In the genomic region with DNA sequence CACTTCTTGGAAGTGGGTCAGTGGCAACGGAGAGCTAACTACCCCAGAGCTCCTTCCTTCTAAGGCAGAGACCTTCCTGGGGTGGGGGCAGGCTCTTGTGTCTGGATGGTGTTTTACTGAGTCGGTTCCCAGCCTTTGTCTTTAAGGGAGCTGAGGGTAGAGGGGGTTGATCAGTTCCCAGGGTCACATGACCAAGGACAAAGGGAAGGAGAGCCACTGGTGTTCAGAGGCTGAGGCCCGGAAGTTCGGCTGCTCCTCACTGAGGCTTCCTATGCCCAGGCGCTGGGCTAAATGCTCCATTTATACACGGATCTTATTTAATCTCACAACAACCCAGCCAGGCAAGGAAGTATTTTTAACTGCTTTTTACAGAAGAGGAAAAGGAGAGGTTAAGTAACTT, we compare ENCODE assay signal across 8 cellular contexts. TPM values are rescaled to one million over a fixed set of nuclear protein-coding genes. Genes with fewer than 3 reads are reported as not detected.
DNase-seq lines count a peak whose midpoint lies in the region; ATAC-seq and TF ChIP-seq lines count a peak whose summit lies in the region.

No MANE protein-coding gene starts in this region.

- H3K9me2 ChIP-seq in MM.1S (replicated peaks; ENCODE audit: insufficient read depth, low read length), result no peaks in the 10 kb centered on the region

- peaks cover 22% of the 10 kb centered on the region for H3K36me3 Mint-ChIP-seq in neural progenitor cell

- H4K20me1 ChIP-seq in BLaER1, result no peaks in the 10 kb centered on the region
- H4K20me1 ChIP-seq in neural progenitor cell (ENCODE audit: low read depth), result no peaks in the 10 kb centered on the region
- no peaks in the 10 kb centered on the region for H4K20me1 ChIP-seq in MM.1S (ENCODE audit: insufficient read depth, low read length)

- no peaks in the 10 kb centered on the region for H3K9me3 Mint-ChIP-seq in neural progenitor cell

- TF ChIP-seq CTCF in neural progenitor cell (IDR thresholded peaks at IDR 0.05) (no peak), MM.1S (IDR thresholded peaks at IDR 0.05; ENCODE audit: low read length) (no peak)

- H3K4me3 ChIP-seq in BLaER1 (peak overlapping the region; percentile 73), neural progenitor cell (peak overlapping the region; percentile 56), MM.1S (ENCODE audit: low read length) (no peak overlapping the region)

- peaks cover 33% of the 10 kb centered on the region for H3K4me1 ChIP-seq in BLaER1
- H3K4me1 ChIP-seq in neural progenitor cell, result peaks cover 28% of the 10 kb centered on the region
- H3K4me1 ChIP-seq in MM.1S (ENCODE audit: low read length), result no peaks in the 10 kb centered on the region

- H3K36me3 ChIP-seq in BLaER1, result no peaks in the 10 kb centered on the region
- H3K36me3 ChIP-seq in neural progenitor cell, result no peaks in the 10 kb centered on the region
- H3K36me3 ChIP-seq in MM.1S (replicated peaks; ENCODE audit: insufficient read depth, low read length), result no peaks in the 10 kb centered on the region

- H3K4me1 Mint-ChIP-seq in neural progenitor cell, result peaks cover 48% of the 10 kb centered on the region

- H3K27ac ChIP-seq in BLaER1 (peak overlapping the region; percentile 87), neural progenitor cell (no peak overlapping the region), MM.1S (ENCODE audit: low read length) (no peak overlapping the region)

- H3K27me3 ChIP-seq in BLaER1, result peaks cover 22% of the 10 kb centered on the region; the same call in 1 of the 2 replicates
- peaks cover 53% of the 10 kb centered on the region for H3K27me3 ChIP-seq in neural progenitor cell
- H3K27me3 ChIP-seq in MM.1S (replicated peaks; ENCODE audit: insufficient read depth, low read length), result peaks cover 93% of the 10 kb centered on the region

- H3K9me3 ChIP-seq in BLaER1, result no peaks in the 10 kb centered on the region
- no peaks in the 10 kb centered on the region for H3K9me3 ChIP-seq in neural progenitor cell (ENCODE audit: low read depth)
- H3K9me3 ChIP-seq in MM.1S (replicated peaks; ENCODE audit: insufficient read depth, low read length), result no peaks in the 10 kb centered on the region

- no peak for ATAC-seq in HG03108 (IDR thresholded peaks at IDR 0.05; ENCODE audit: unreplicated experiment)

- H3F3A ChIP-seq in neural progenitor cell (ENCODE audit: low read depth) (peaks cover 28% of the 10 kb centered on the region), MM.1S (ENCODE audit: insufficient read depth, low read length) (no peaks in the 10 kb centered on the region)

- peak overlapping the region; percentile 85 for H3K27ac Mint-ChIP-seq in neural progenitor cell

- peaks cover 10% of the 10 kb centered on the region for H3K27me3 Mint-ChIP-seq in neural progenitor cell (ENCODE audit: insufficient read depth, low read depth)

- H2AFZ ChIP-seq in neural progenitor cell (replicated peaks), result peak overlapping the region; percentile 45
- no peak overlapping the region for H2AFZ ChIP-seq in MM.1S (ENCODE audit: low read length)

- H3K9ac ChIP-seq in BLaER1, result peak overlapping the region; percentile 88
- H3K9ac ChIP-seq in neural progenitor cell, result no peak overlapping the region
- H3K9ac ChIP-seq in MM.1S (ENCODE audit: low read length), result no peak overlapping the region

- H3K79me2 ChIP-seq in neural progenitor cell (ENCODE audit: low read depth) (no peaks in the 10 kb centered on the region), MM.1S (ENCODE audit: low read length) (no peaks in the 10 kb centered on the region)

- H3K4me3 Mint-ChIP-seq in neural progenitor cell, result peak overlapping the region; percentile 85

- peak; percentile 41 for DNase-seq in SHP77 treated with DMSO at 0.1 percent for 48 hours (lab: John Stamatoyannopoulos, UW)
- peak; percentile 73 for DNase-seq in globus pallidus (ENCODE audit: low spot score)
- peak; percentile 88 for DNase-seq in neural progenitor cell (ENCODE audit: low spot score)
- no peak for DNase-seq in NCI-H345 (lab: John Stamatoyannopoulos, UW)
- DNase-seq in NCI-H69 (lab: John Stamatoyannopoulos, UW), result no peak
- DNase-seq in MM.1S, result no peak

- H3K4me2 ChIP-seq in BLaER1 (peak overlapping the region; percentile 96), neural progenitor cell (peak overlapping the region; percentile 93), MM.1S (ENCODE audit: low read depth, low read length) (no peak overlapping the region)

RNA-seq across cellular contexts. Expression of a gene that starts 21.0 kb away (rescaled TPM):
- 2.3 and 3.6 TPM in 2 replicates for total RNA-seq in neural progenitor cell (ENCODE audit: low replicate concordance)

Comparison
In these comparisons a context has a peak if more than half of its experiments do, and no peak if none do; other contexts are left out.
1. DNase-seq: peak in SHP77 treated with DMSO at 0.1 percent for 48 hours (single experiment), globus pallidus (single experiment) and neural progenitor cell (single experiment); none in NCI-H345 (single experiment), NCI-H69 (single experiment) and MM.1S (single experiment).